In the genomic region with DNA sequence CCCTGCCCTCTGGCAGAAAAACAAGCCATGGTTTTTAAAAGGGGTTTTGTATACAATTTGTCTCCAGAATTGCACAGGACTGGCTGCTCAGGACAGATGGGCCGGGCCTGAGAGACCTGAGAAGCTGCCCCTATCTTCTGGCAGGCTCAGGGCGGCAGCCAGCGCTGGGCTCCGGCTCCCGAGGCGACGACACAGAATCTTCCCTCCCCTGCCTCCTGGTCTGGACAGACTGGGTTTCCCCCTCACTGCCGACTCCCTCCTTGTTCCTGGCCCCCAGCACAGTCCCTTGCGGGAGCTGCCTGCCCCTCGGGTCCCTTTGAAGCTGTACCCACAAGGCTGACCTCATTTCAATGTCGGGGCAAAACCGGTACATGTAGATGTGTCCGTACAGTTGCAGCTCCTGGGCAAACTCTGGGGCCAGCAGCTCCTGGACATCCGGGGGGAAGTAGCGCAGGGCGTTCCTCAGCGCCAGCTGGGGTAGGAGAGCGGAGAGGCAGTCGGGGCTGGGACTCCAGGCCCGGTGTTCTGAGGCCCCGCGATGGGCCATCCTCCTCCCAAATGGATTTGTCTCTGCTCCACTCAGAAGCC, we compare ENCODE assay signal across 1 cellular context.
TF ChIP-seq lines count a peak whose summit lies in the region.

No MANE protein-coding gene starts in this region.

TF ChIP-seq in HepG2, 621 proteins besides CTCF, POLR2A, EP300 and RAD21:
- TF ChIP-seq, protein P1, sequence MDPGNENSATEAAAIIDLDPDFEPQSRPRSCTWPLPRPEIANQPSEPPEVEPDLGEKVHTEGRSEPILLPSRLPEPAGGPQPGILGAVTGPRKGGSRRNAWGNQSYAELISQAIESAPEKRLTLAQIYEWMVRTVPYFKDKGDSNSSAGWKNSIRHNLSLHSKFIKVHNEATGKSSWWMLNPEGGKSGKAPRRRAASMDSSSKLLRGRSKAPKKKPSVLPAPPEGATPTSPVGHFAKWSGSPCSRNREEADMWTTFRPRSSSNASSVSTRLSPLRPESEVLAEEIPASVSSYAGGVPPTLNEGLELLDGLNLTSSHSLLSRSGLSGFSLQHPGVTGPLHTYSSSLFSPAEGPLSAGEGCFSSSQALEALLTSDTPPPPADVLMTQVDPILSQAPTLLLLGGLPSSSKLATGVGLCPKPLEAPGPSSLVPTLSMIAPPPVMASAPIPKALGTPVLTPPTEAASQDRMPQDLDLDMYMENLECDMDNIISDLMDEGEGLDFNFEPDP (CRISPR knock-in tag; conservative IDR thresholded peaks at IDR 0.05), result no peak
- TF ChIP-seq, protein P2, sequence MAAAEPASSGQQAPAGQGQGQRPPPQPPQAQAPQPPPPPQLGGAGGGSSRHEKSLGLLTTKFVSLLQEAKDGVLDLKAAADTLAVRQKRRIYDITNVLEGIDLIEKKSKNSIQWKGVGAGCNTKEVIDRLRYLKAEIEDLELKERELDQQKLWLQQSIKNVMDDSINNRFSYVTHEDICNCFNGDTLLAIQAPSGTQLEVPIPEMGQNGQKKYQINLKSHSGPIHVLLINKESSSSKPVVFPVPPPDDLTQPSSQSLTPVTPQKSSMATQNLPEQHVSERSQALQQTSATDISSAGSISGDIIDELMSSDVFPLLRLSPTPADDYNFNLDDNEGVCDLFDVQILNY (CRISPR knock-in tag; conservative IDR thresholded peaks at IDR 0.05), result no peak
- no peak for TF ChIP-seq PAF1 (CRISPR knock-in tag; IDR thresholded peaks at IDR 0.05)
- TF ChIP-seq ZNF7 (CRISPR knock-in tag; IDR thresholded peaks at IDR 0.05), result no peak
- TF ChIP-seq ZNF589 (CRISPR knock-in tag; conservative IDR thresholded peaks at IDR 0.05), result no peak
- no peak for TF ChIP-seq JUNB (CRISPR knock-in tag; IDR thresholded peaks at IDR 0.05; ENCODE audit: borderline replicate concordance)
- no peak for TF ChIP-seq GTF2F1 (IDR thresholded peaks at IDR 0.05; ENCODE audit: low read length)
- TF ChIP-seq, protein P3, sequence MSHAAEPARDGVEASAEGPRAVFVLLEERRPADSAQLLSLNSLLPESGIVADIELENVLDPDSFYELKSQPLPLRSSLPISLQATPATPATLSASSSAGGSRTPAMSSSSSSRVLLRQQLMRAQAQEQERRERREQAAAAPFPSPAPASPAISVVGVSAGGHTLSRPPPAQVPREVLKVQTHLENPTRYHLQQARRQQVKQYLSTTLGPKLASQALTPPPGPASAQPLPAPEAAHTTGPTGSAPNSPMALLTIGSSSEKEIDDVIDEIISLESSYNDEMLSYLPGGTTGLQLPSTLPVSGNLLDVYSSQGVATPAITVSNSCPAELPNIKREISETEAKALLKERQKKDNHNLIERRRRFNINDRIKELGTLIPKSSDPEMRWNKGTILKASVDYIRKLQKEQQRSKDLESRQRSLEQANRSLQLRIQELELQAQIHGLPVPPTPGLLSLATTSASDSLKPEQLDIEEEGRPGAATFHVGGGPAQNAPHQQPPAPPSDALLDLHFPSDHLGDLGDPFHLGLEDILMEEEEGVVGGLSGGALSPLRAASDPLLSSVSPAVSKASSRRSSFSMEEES (CRISPR knock-in tag; IDR thresholded peaks at IDR 0.05), result no peak
- TF ChIP-seq, protein P4, sequence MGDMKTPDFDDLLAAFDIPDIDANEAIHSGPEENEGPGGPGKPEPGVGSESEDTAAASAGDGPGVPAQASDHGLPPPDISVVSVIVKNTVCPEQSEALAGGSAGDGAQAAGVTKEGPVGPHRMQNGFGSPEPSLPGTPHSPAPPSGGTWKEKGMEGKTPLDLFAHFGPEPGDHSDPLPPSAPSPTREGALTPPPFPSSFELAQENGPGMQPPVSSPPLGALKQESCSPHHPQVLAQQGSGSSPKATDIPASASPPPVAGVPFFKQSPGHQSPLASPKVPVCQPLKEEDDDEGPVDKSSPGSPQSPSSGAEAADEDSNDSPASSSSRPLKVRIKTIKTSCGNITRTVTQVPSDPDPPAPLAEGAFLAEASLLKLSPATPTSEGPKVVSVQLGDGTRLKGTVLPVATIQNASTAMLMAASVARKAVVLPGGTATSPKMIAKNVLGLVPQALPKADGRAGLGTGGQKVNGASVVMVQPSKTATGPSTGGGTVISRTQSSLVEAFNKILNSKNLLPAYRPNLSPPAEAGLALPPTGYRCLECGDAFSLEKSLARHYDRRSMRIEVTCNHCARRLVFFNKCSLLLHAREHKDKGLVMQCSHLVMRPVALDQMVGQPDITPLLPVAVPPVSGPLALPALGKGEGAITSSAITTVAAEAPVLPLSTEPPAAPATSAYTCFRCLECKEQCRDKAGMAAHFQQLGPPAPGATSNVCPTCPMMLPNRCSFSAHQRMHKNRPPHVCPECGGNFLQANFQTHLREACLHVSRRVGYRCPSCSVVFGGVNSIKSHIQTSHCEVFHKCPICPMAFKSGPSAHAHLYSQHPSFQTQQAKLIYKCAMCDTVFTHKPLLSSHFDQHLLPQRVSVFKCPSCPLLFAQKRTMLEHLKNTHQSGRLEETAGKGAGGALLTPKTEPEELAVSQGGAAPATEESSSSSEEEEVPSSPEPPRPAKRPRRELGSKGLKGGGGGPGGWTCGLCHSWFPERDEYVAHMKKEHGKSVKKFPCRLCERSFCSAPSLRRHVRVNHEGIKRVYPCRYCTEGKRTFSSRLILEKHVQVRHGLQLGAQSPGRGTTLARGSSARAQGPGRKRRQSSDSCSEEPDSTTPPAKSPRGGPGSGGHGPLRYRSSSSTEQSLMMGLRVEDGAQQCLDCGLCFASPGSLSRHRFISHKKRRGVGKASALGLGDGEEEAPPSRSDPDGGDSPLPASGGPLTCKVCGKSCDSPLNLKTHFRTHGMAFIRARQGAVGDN (CRISPR knock-in tag; IDR thresholded peaks at IDR 0.05), result no peak
- TF ChIP-seq NCOA5 (CRISPR knock-in tag; IDR thresholded peaks at IDR 0.05), result no peak
- TF ChIP-seq, protein P5, sequence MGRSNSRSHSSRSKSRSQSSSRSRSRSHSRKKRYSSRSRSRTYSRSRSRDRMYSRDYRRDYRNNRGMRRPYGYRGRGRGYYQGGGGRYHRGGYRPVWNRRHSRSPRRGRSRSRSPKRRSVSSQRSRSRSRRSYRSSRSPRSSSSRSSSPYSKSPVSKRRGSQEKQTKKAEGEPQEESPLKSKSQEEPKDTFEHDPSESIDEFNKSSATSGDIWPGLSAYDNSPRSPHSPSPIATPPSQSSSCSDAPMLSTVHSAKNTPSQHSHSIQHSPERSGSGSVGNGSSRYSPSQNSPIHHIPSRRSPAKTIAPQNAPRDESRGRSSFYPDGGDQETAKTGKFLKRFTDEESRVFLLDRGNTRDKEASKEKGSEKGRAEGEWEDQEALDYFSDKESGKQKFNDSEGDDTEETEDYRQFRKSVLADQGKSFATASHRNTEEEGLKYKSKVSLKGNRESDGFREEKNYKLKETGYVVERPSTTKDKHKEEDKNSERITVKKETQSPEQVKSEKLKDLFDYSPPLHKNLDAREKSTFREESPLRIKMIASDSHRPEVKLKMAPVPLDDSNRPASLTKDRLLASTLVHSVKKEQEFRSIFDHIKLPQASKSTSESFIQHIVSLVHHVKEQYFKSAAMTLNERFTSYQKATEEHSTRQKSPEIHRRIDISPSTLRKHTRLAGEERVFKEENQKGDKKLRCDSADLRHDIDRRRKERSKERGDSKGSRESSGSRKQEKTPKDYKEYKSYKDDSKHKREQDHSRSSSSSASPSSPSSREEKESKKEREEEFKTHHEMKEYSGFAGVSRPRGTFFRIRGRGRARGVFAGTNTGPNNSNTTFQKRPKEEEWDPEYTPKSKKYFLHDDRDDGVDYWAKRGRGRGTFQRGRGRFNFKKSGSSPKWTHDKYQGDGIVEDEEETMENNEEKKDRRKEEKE (IDR thresholded peaks at IDR 0.05), result no peak
- no peak for TF ChIP-seq SMAD9 (CRISPR knock-in tag; IDR thresholded peaks at IDR 0.05)
- TF ChIP-seq MBNL3 (CRISPR knock-in tag; conservative IDR thresholded peaks at IDR 0.05), result no peak
- TF ChIP-seq, protein P6, sequence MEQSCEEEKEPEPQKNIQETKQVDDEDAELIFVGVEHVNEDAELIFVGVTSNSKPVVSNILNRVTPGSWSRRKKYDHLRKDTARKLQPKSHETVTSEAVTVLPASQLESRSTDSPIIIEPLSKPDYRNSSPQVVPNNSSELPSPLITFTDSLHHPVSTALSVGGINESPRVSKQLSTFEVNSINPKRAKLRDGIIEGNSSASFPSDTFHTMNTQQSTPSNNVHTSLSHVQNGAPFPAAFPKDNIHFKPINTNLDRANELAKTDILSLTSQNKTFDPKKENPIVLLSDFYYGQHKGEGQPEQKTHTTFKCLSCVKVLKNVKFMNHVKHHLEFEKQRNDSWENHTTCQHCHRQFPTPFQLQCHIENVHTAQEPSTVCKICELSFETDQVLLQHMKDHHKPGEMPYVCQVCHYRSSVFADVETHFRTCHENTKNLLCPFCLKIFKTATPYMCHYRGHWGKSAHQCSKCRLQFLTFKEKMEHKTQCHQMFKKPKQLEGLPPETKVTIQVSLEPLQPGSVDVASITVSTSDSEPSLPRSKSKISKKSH (CRISPR knock-in tag; IDR thresholded peaks at IDR 0.05; ENCODE audit: borderline replicate concordance), result no peak
- TF ChIP-seq HNRNPUL1 (IDR thresholded peaks at IDR 0.05; ENCODE audit: low read depth, low read length), result no peak
- no peak for TF ChIP-seq RNF2 (conservative IDR thresholded peaks at IDR 0.05; ENCODE audit: low read depth)
- TF ChIP-seq ZNF260 (CRISPR knock-in tag; IDR thresholded peaks at IDR 0.05; ENCODE audit: borderline replicate concordance, low read depth), result no peak
- TF ChIP-seq, protein P7, sequence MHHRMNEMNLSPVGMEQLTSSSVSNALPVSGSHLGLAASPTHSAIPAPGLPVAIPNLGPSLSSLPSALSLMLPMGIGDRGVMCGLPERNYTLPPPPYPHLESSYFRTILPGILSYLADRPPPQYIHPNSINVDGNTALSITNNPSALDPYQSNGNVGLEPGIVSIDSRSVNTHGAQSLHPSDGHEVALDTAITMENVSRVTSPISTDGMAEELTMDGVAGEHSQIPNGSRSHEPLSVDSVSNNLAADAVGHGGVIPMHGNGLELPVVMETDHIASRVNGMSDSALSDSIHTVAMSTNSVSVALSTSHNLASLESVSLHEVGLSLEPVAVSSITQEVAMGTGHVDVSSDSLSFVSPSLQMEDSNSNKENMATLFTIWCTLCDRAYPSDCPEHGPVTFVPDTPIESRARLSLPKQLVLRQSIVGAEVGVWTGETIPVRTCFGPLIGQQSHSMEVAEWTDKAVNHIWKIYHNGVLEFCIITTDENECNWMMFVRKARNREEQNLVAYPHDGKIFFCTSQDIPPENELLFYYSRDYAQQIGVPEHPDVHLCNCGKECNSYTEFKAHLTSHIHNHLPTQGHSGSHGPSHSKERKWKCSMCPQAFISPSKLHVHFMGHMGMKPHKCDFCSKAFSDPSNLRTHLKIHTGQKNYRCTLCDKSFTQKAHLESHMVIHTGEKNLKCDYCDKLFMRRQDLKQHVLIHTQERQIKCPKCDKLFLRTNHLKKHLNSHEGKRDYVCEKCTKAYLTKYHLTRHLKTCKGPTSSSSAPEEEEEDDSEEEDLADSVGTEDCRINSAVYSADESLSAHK (CRISPR knock-in tag; IDR thresholded peaks at IDR 0.05; ENCODE audit: borderline replicate concordance), result no peak
- TF ChIP-seq, protein P8, sequence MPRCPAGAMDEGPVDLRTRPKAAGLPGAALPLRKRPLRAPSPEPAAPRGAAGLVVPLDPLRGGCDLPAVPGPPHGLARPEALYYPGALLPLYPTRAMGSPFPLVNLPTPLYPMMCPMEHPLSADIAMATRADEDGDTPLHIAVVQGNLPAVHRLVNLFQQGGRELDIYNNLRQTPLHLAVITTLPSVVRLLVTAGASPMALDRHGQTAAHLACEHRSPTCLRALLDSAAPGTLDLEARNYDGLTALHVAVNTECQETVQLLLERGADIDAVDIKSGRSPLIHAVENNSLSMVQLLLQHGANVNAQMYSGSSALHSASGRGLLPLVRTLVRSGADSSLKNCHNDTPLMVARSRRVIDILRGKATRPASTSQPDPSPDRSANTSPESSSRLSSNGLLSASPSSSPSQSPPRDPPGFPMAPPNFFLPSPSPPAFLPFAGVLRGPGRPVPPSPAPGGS (CRISPR knock-in tag; IDR thresholded peaks at IDR 0.05), result no peak
TF ChIP-seq in HepG2: peak in this region for 0.
